Comparison of ENCODE assay signal across 8 cellular contexts in genomic region chr1:40948741-40949528, GRCh38. TPM values are rescaled to one million over a fixed set of nuclear protein-coding genes. Genes with fewer than 3 reads are reported as not detected.
DNase-seq lines count a peak whose midpoint lies in the region; ATAC-seq, FAIRE-seq and TF ChIP-seq lines count a peak whose summit lies in the region.

No MANE protein-coding gene starts in this region.

- no TSS peak for BruUV-seq in A673 (replicated peaks; lab: Mats Ljungman, UMichigan)

- H3K4me1 ChIP-seq in A673 (ENCODE audit: insufficient read depth, low read length, poor library complexity, severe bottlenecking) (peaks cover 4% of the 10 kb centered on the region), mucosa of descending colon (ENCODE audit: low read depth) (no peaks in the 10 kb centered on the region)
- H3K4me1 ChIP-seq in effector memory CD4-positive, alpha-beta T cell (ENCODE audit: control insufficient read depth, insufficient read depth, low read length, poor library complexity, severe bottlenecking), result peaks cover 3% of the 10 kb centered on the region

- peak; percentile 5 for FAIRE-seq in GM18507 (lab: Jason Lieb, UNC)

- no peak overlapping the region for H3K27ac ChIP-seq in A673 (ENCODE audit: low read depth, low read length, poor library complexity, severe bottlenecking)
- no peak overlapping the region for H3K27ac ChIP-seq in effector memory CD4-positive, alpha-beta T cell (ENCODE audit: insufficient read depth, low read length, poor library complexity, severe bottlenecking)

- ATAC-seq in mucosa of descending colon, result peak; percentile 79

- POLR2A ChIA-PET in A673 (lab: Charles Lee; ENCODE audit: low non-redundant PET), result interaction anchor here (0.6 to 0.7 kb wide), 2 partner anchors 166 to 408 kb away, joined by 5 to 9 read pairs; no protein-coding TSS in a partner anchor

- H3K4me3 ChIP-seq in A673 (ENCODE audit: low read depth, low read length, poor library complexity, severe bottlenecking), result no peak overlapping the region
- no peak overlapping the region for H3K4me3 ChIP-seq in effector memory CD4-positive, alpha-beta T cell (ENCODE audit: insufficient read depth, low read depth, low read length, poor library complexity, severe bottlenecking)
- no peak overlapping the region for H3K4me3 ChIP-seq in mucosa of descending colon

- DNase-seq in A673 (ENCODE audit: low spot score) (peak; percentile 84), GM18507 (ENCODE audit: extremely low spot score, insufficient read length, low read depth) (no peak), NCI-H526 treated with DMSO at 0.1 percent for 48 hours (lab: John Stamatoyannopoulos, UW) (peak; percentile 58), mucosa of descending colon (peak in 1 of 3 donors; percentile 70), NCI-H128 (lab: John Stamatoyannopoulos, UW; ENCODE audit: unreplicated experiment) (no peak)
- peak; percentile 45 for DNase-seq in activated CD4-positive, alpha-beta T cell treated with anti-CD3 and anti-CD28 coated beads, Interleukin-2, amount 50 U/mL, for 1 hour
- DNase-seq in effector memory CD4-positive, alpha-beta T cell, result peak in 2 of 3 donors; percentile 10 to 26
- DNase-seq in stimulated activated naive CD4-positive, alpha-beta T cell treated with Interleukin-2 at 50 U/mL for 16 hours (lab: John Stamatoyannopoulos, UW), result peak; percentile 15

- TF ChIP-seq CTCF in A673 (conservative IDR thresholded peaks at IDR 0.05; ENCODE audit: low read depth, low read length) (peak; percentile 86), mucosa of descending colon (IDR thresholded peaks at IDR 0.05) (no peak)

- CTCF ChIA-PET in A673 (lab: Charles Lee), result interaction anchor here (0.6 to 1.3 kb wide), 14 partner anchors 10 to 241 kb away, joined by 3 to 22 read pairs (median 4); no protein-coding TSS in a partner anchor

- H3K27me3 ChIP-seq in A673 (replicated peaks; ENCODE audit: insufficient read depth, low read depth, low read length, poor library complexity), result no peaks in the 10 kb centered on the region
- peaks cover 3% of the 10 kb centered on the region for H3K27me3 ChIP-seq in effector memory CD4-positive, alpha-beta T cell (replicated peaks; ENCODE audit: control insufficient read depth, insufficient read depth, low read length, poor library complexity, severe bottlenecking)

- intact Hi-C loops in A673 (cut with micrococcal nuclease; ENCODE audit: unreplicated experiment), result no loop called here
- intact Hi-C loops in mucosa of descending colon (cut with DNase I, micrococcal nuclease), result loop anchor here in 1 of 2 donors (5.0 kb wide), 1 partner anchor 87 kb away; the partner anchor contains the start of gene CITED4

- H3K9me3 ChIP-seq in A673 (ENCODE audit: low read depth, low read length, poor library complexity, severe bottlenecking) (no peaks in the 10 kb centered on the region), mucosa of descending colon (no peaks in the 10 kb centered on the region)
- H3K9me3 ChIP-seq in effector memory CD4-positive, alpha-beta T cell (ENCODE audit: control insufficient read depth, low read length), result no peaks in the 10 kb centered on the region

- H3K36me3 ChIP-seq in A673 (ENCODE audit: insufficient read depth, low read length, poor library complexity, severe bottlenecking) (no peaks in the 10 kb centered on the region), mucosa of descending colon (ENCODE audit: low read depth) (no peaks in the 10 kb centered on the region)
- H3K36me3 ChIP-seq in effector memory CD4-positive, alpha-beta T cell (ENCODE audit: control insufficient read depth, insufficient read depth, low read length), result no peaks in the 10 kb centered on the region

RNA-seq across cellular contexts. Expression of gene CTPS1, which starts 30.6 kb away (rescaled TPM):
- total RNA-seq in A673 (2021) (126 and 139 TPM in 2 replicates), mucosa of descending colon (10 to 100 TPM in 2 of 3 donors, 1 to 10 TPM in 1; 6.5 to 49.1 (median 15.7) TPM)

Comparison
In these comparisons a context has a peak if more than half of its experiments do, and no peak if none do; other contexts are left out.
1. DNase-seq: peak in A673 (single experiment), NCI-H526 treated with DMSO at 0.1 percent for 48 hours (single experiment), activated CD4-positive, alpha-beta T cell treated with anti-CD3 and anti-CD28 coated beads, Interleukin-2, amount 50 U/mL, for 1 hour (single experiment), effector memory CD4-positive, alpha-beta T cell (2 of 3) and stimulated activated naive CD4-positive, alpha-beta T cell treated with Interleukin-2 at 50 U/mL for 16 hours (single experiment); none in GM18507 (single experiment) and NCI-H128 (single experiment).